ENCODE assay signal across 1 cellular context in genomic region chr7:7967909-7968543, GRCh38.
TF ChIP-seq lines count a peak whose summit lies in the region.

No MANE protein-coding gene starts in this region.

TF ChIP-seq in GM12878, 131 proteins besides CTCF, POLR2A, EP300 and RAD21 (continued from another document):
- TF ChIP-seq E4F1 (IDR thresholded peaks at IDR 0.05; ENCODE audit: borderline replicate concordance, partially characterized antibody) (no peak), E2F4 (IDR thresholded peaks at IDR 0.05; ENCODE audit: low read depth, low read length) (0 out of 2 replicates have a peak, but pooled peaks have one; percentile 17), MYB (IDR thresholded peaks at IDR 0.05; ENCODE audit: borderline replicate concordance, low read depth, low read length) (0 out of 2 replicates have a peak, but pooled peaks have one; percentile 18), ZBTB4 (CRISPR knock-in tag; IDR thresholded peaks at IDR 0.05) (no peak), ETV6 (conservative IDR thresholded peaks at IDR 0.05 in 1 of 2, IDR thresholded peaks at IDR 0.05 in 1 of 2; ENCODE audit: borderline replicate concordance in 1 of 2, low read depth in 1 of 2) (no peak), RBBP5 (conservative IDR thresholded peaks at IDR 0.05) (no peak), HDAC2 (IDR thresholded peaks at IDR 0.05) (no peak), BCL11A (IDR thresholded peaks at IDR 0.05; ENCODE audit: low read depth, low read length) (no peak), SMC3 (IDR thresholded peaks at IDR 0.05; ENCODE audit: borderline replicate concordance, low read length) (no peak)
TF ChIP-seq in GM12878: peak in this region for 38.
